ENCODE assay signal across 8 cellular contexts in genomic region chr2:160375802-160376469, GRCh38.
DNase-seq lines count a peak whose midpoint lies in the region; ATAC-seq and TF ChIP-seq lines count a peak whose summit lies in the region.

No MANE protein-coding gene starts in this region.

- no peaks in the 10 kb centered on the region for H3F3A ChIP-seq in PC-3 (ENCODE audit: low read length, unreplicated experiment)

- TF ChIP-seq CTCF in PC-3 (conservative IDR thresholded peaks at IDR 0.05; ENCODE audit: low read depth, low read length) = no peak
- no peak for TF ChIP-seq CTCF in esophagus squamous epithelium (IDR thresholded peaks at IDR 0.05)
- TF ChIP-seq CTCF in omental fat pad (IDR thresholded peaks at IDR 0.05) = no peak

- peak overlapping the region; percentile 56 for H3K4me2 ChIP-seq in PC-3 (ENCODE audit: low read length)

- H3K4me3 ChIP-seq in PC-3 (ENCODE audit: low read length) = no peak overlapping the region
- H3K4me3 ChIP-seq in esophagus squamous epithelium = no peak overlapping the region

- H4K20me1 ChIP-seq in PC-3 (ENCODE audit: low read length) = 0 out of 2 replicates have a peak, but pooled peaks cover 13% of the 10 kb centered on the region

- BruUV-seq in PC-3 (replicated peaks; lab: Mats Ljungman, UMichigan) = no TSS peak

- H3K9ac ChIP-seq in PC-3 (ENCODE audit: low read length) = peak overlapping the region; percentile 4; the same call in 1 of the 2 replicates

- peak; percentile 68 for DNase-seq in ELR (ENCODE audit: low read depth)
- peak; percentile 49 for DNase-seq in PC-3
- DNase-seq in esophagus squamous epithelium (lab: John Stamatoyannopoulos, UW) = no peak
- no peak for DNase-seq in omental fat pad (ENCODE audit: low spot score)
- no peak for DNase-seq in caudate nucleus (lab: John Stamatoyannopoulos, UW)

- no peak overlapping the region for H2AFZ ChIP-seq in PC-3 (ENCODE audit: low read length)

- intact Hi-C loops in PC-3 (cut with micrococcal nuclease) (loop anchor here (2.0 kb wide), 1 partner anchor 21 kb away; no protein-coding TSS in a partner anchor), esophagus squamous epithelium (cut with DNase I) (no loop called here)

- peaks cover 21% of the 10 kb centered on the region for H3K4me1 ChIP-seq in PC-3 (ENCODE audit: insufficient read depth, low read length)
- peaks cover 53 to 100% (median 74%) of the 10 kb centered on the region in 3 donors for H3K4me1 ChIP-seq in esophagus squamous epithelium

- POLR2A ChIA-PET in PC-3 (lab: Charles Lee; ENCODE audit: unreplicated experiment) = interaction anchor here (0.6 kb wide), 1 partner anchor 234 kb away, joined by 3 read pairs; no protein-coding TSS in a partner anchor

- H3K9me3 ChIP-seq in PC-3 (ENCODE audit: low read length) (no peaks in the 10 kb centered on the region), esophagus squamous epithelium (no peaks in the 10 kb centered on the region)

- no peaks in the 10 kb centered on the region for H3K9me2 ChIP-seq in PC-3 (replicated peaks; ENCODE audit: low read length)

- H3K27me3 ChIP-seq in PC-3 (ENCODE audit: low read length) = no peaks in the 10 kb centered on the region
- no peaks in the 10 kb centered on the region for H3K27me3 ChIP-seq in esophagus squamous epithelium

- peak overlapping the region; percentile 35 for H3K27ac ChIP-seq in PC-3 (ENCODE audit: low read length)
- H3K27ac ChIP-seq in esophagus squamous epithelium = peak overlapping the region in 3 of 4 donors; percentile 53 to 63 (median 56)
- no peak overlapping the region for H3K27ac ChIP-seq in caudate nucleus (ENCODE audit: low read depth, low read length)

- CTCF ChIA-PET in PC-3 (lab: Charles Lee) = no interaction called here

- no peak for TF ChIP-seq POLR2A in esophagus squamous epithelium (IDR thresholded peaks at IDR 0.05)

- 46 to 47% methylated on average over 2 of the region's 2 CpGs for WGBS in esophagus squamous epithelium, 2 donors

- H3K36me3 ChIP-seq in PC-3 (ENCODE audit: low read depth, low read length) (no peaks in the 10 kb centered on the region), esophagus squamous epithelium (no peaks in the 10 kb centered on the region)

- peaks cover 91% of the 10 kb centered on the region for H3K79me2 ChIP-seq in PC-3 (ENCODE audit: low read length)

- ATAC-seq in PC-3 (peak; percentile 78), omental fat pad (ENCODE audit: low FRiP score) (peak; percentile 47), GM21381 (IDR thresholded peaks at IDR 0.05; ENCODE audit: unreplicated experiment) (no peak), GM19397 (IDR thresholded peaks at IDR 0.05; ENCODE audit: unreplicated experiment) (no peak), GM21576 (IDR thresholded peaks at IDR 0.05; ENCODE audit: unreplicated experiment) (no peak)

Comparison
In these comparisons a context has a peak if more than half of its experiments do, and no peak if none do; other contexts are left out.
1. DNase-seq: peak in ELR (single experiment) and PC-3 (single experiment); none in esophagus squamous epithelium (single experiment), omental fat pad (single experiment) and caudate nucleus (0 of 61).
2. ATAC-seq: peak in PC-3 (single experiment) and omental fat pad (single experiment); none in GM21381 (single experiment), GM19397 (single experiment) and GM21576 (single experiment).